Comparison of ENCODE assay signal across 8 cellular contexts in genomic region chr22:41237707-41238569, GRCh38.
DNase-seq lines count a peak whose midpoint lies in the region; ATAC-seq and TF ChIP-seq lines count a peak whose summit lies in the region.

No MANE protein-coding gene starts in this region.

- ATAC-seq in GM18511 (IDR thresholded peaks at IDR 0.05; ENCODE audit: unreplicated experiment) (peak; percentile 71), GM18517 (IDR thresholded peaks at IDR 0.05; ENCODE audit: unreplicated experiment) (no peak)

- DNase-seq in HL-60 (ENCODE audit: low read depth in 1 of 2, low spot score in 1 of 2) (peak; percentile 83 to 85), T follicular helper cell (ENCODE audit: low read depth) (peak; percentile 72), hypothalamus (lab: John Stamatoyannopoulos, UW) (peak in 34 of 51 donors; percentile 11 to 74 (median 46)), skeletal muscle cell (ENCODE audit: low read depth) (no peak)

- H3K27me3 ChIP-seq in HL-60 (ENCODE audit: insufficient read depth, poor library complexity, severe bottlenecking): no peaks in the 10 kb centered on the region

- H3K27ac ChIP-seq in 22Rv1 (peak overlapping the region; percentile 53), HL-60 (replicated peaks) (no peak overlapping the region), angular gyrus (ENCODE audit: low read depth, low read length) (peak overlapping the region; percentile 99)

- peak overlapping the region; percentile 43 for H3K4me3 ChIP-seq in HL-60 (replicated peaks; ENCODE audit: insufficient read depth, low read length)
- H3K4me3 ChIP-seq in skeletal muscle cell (ENCODE audit: low read depth, low read length): peak overlapping the region; percentile 41

- TF ChIP-seq CTCF in 22Rv1 (IDR thresholded peaks at IDR 0.05) (peak; percentile 91), HL-60 (IDR thresholded peaks at IDR 0.05; ENCODE audit: insufficient read depth, low read length) (peak; percentile 51)
